Comparison of ENCODE assay signal across 32 cellular contexts in genomic region chr16:57604177-57604576, GRCh38. TPM values are rescaled to one million over a fixed set of nuclear protein-coding genes. Genes with fewer than 3 reads are reported as not detected.
DNase-seq lines count a peak whose midpoint lies in the region; ATAC-seq, FAIRE-seq and TF ChIP-seq lines count a peak whose summit lies in the region.
"Had no signal": no experiment of that assay in that cellular context is flagged by ENCODE, and none has a peak within 500 bp of the region (broad histone marks: within the 10 kb centered on the region; RNA-seq: fewer than 3 reads in every experiment).

No MANE protein-coding gene starts in this region.

- peaks cover 7% of the 10 kb centered on the region for H3K36me3 Mint-ChIP-seq in natural killer cell
- H3K36me3 Mint-ChIP-seq: CD14-positive monocyte had no signal

- CTCF ChIA-PET in HepG2 (lab: Yijun Ruan, JAX; ENCODE audit: low intra/inter-chr PET ratio, low total read pairs), result no interaction called here

- POLR2A ChIA-PET in HepG2 (lab: Yijun Ruan, JAX), result no interaction called here

- H3K27ac ChIP-seq in HepG2 (ENCODE audit: extremely low read length, insufficient read depth, low read length) (no peak overlapping the region), right lobe of liver (no peak overlapping the region)
- H3K27ac ChIP-seq: 22Rv1, breast epithelium, neutrophil, tibial nerve had no signal

- H3K4me3 ChIP-seq in HepG2 (replicated peaks in 1 of 3; ENCODE audit: insufficient read depth in 1 of 3, low read depth in 2 of 3, low read length in 3 of 3), result no peak overlapping the region
- no peak overlapping the region for H3K4me3 ChIP-seq in right lobe of liver
- H3K4me3 ChIP-seq: breast epithelium, tibial nerve had no signal

- no TSS peak for BruUV-seq in HepG2 (replicated peaks; lab: Mats Ljungman, UMichigan)

- no peak overlapping the region for H3K4me2 ChIP-seq in HepG2 (ENCODE audit: low read depth, low read length)
- H3K4me2 ChIP-seq: SK-N-SH had no signal

- no peak for FAIRE-seq in HepG2 (lab: Jason Lieb, UNC)
- FAIRE-seq: D721Med, keratinocyte, TTC549 had no signal

- intact Hi-C loops in HepG2 (cut with micrococcal nuclease; ENCODE audit: unreplicated experiment) (no loop called here), right lobe of liver (cut with DNase I) (loop anchor here in 1 of 2 donors (5.0 kb wide), 1 partner anchor 118 kb away; no protein-coding TSS in a partner anchor), natural killer cell (cut with micrococcal nuclease) (no loop called here)

- in situ Hi-C loops in HepG2 (cut with HindIII; ENCODE audit: extremely low pct_ligation_motif_present, low pct_unique_long_range_greater_than_20kb), result loop anchor here (5.0 kb wide), 2 partner anchors 43 to 123 kb away; no protein-coding TSS in a partner anchor

- H3K36me3 ChIP-seq in HepG2 (replicated peaks in 1 of 2; ENCODE audit: control insufficient read depth in 1 of 2, insufficient read depth in 2 of 2, low read length in 2 of 2) (no peaks in the 10 kb centered on the region), right lobe of liver (no peaks in the 10 kb centered on the region)
- H3K36me3 ChIP-seq: breast epithelium, neutrophil, tibial nerve had no signal

- H3K9me3 Mint-ChIP-seq in natural killer cell, result no peaks in the 10 kb centered on the region
- H3K9me3 Mint-ChIP-seq: activated naive CD8-positive, alpha-beta T cell treated with anti-CD3 and anti-CD28 coated beads for 36 hours had no signal

- TF ChIP-seq RAD21 in HepG2 (CRISPR knock-in tag; IDR thresholded peaks at IDR 0.05), result no peak

- H3K27me3 Mint-ChIP-seq in natural killer cell (ENCODE audit: low read depth in 2 of 2), result no peaks in the 10 kb centered on the region
- H3K27me3 Mint-ChIP-seq: activated naive CD8-positive, alpha-beta T cell treated with anti-CD3 and anti-CD28 coated beads for 36 hours; T-helper 17 cell had no signal

- peak overlapping the region; percentile 80 to 94 for H3K27ac Mint-ChIP-seq in natural killer cell

- no peaks in the 10 kb centered on the region for H3K27me3 ChIP-seq in HepG2 (ENCODE audit: control insufficient read depth in 1 of 2, insufficient read depth in 2 of 2, low read length in 2 of 2)
- no peaks in the 10 kb centered on the region for H3K27me3 ChIP-seq in right lobe of liver
- H3K27me3 ChIP-seq: breast epithelium, neutrophil had no signal

- TF ChIP-seq EP300 in HepG2 (IDR thresholded peaks at IDR 0.05; ENCODE audit: low read depth in 2 of 2, low read length in 2 of 2) (no peak), HepG2 (CRISPR knock-in tag; IDR thresholded peaks at IDR 0.05; ENCODE audit: borderline replicate concordance) (no peak)

- H3K4me3 Mint-ChIP-seq in natural killer cell, result peak overlapping the region; percentile 82
- H3K4me3 Mint-ChIP-seq: activated naive CD8-positive, alpha-beta T cell treated with anti-CD3 and anti-CD28 coated beads for 36 hours; T-helper 17 cell had no signal

- ATAC-seq in HepG2 (no peak), right lobe of liver (no peak), natural killer cell (no peak)
- ATAC-seq: left ventricle myocardium superior, PC-3, sciatic nerve, T-helper 17 cell had no signal

- H3K79me2 ChIP-seq in HepG2 (ENCODE audit: insufficient read depth, low read length), result no peaks in the 10 kb centered on the region

- H2AFZ ChIP-seq in HepG2 (ENCODE audit: low read length), result no peak overlapping the region

- no peaks in the 10 kb centered on the region for H4K20me1 ChIP-seq in HepG2 (ENCODE audit: insufficient read depth, low read length)

- H3K4me1 ChIP-seq in HepG2 (ENCODE audit: insufficient read depth, low read length) (peaks cover 49% of the 10 kb centered on the region), right lobe of liver (peaks cover 0 to 22% (median 5%) of the 10 kb centered on the region in 4 donors)
- H3K4me1 ChIP-seq: breast epithelium had no signal

- DNase-seq in DMS53 (lab: John Stamatoyannopoulos, UW), result peak; percentile 29
- no peak for DNase-seq in DMS53 treated with DMSO at 0.1 percent for 48 hours (lab: John Stamatoyannopoulos, UW; ENCODE audit: unreplicated experiment)
- no peak for DNase-seq in HepG2 (ENCODE audit: low spot score)
- DNase-seq in right lobe of liver, result no peak
- peak; percentile 14 for DNase-seq in natural killer cell
- DNase-seq in HK-2 (ENCODE audit: unreplicated experiment), result no peak
- DNase-seq in epidermal melanocyte (ENCODE audit: insufficient read length, low spot score), result no peak
- no peak for DNase-seq in iPS-NIHi7 (ENCODE audit: extremely low spot score)
- DNase-seq: activated CD4-positive, alpha-beta T cell treated with anti-CD3 and anti-CD28 coated beads, Interleukin-2, amount 50 U/mL, for 4 hours; activated CD4-positive, CD25-positive, alpha-beta regulatory T cell; activated naive CD8-positive, alpha-beta T cell treated with anti-CD3 and anti-CD28 coated beads for 36 hours; anterior cingulate cortex; IMR-90; left ventricle myocardium superior; mesendoderm; NCI-H146; NCI-H345; NCI-H69; PC-3; SK-N-SH; stimulated activated CD4-positive, alpha-beta T cell treated with anti-CD3 and anti-CD28 coated beads, Interleukin-12 subunit alpha, Interleukin-12 subunit beta, amount 100 ng/mL, for 4 hours; stimulated activated CD4-positive, alpha-beta T cell treated with anti-CD3 and anti-CD28 coated beads, Interleukin-2, amount 100 ng/mL, for 48 hours; T-helper 17 cell had no signal

- no peak for TF ChIP-seq CTCF in HepG2 (CRISPR knock-in tag; IDR thresholded peaks at IDR 0.05)
- TF ChIP-seq CTCF in right lobe of liver (IDR thresholded peaks at IDR 0.05), result no peak
- TF ChIP-seq CTCF in natural killer cell (IDR thresholded peaks at IDR 0.05), result no peak

- H3K9me3 ChIP-seq in HepG2 (ENCODE audit: low read length) (no peaks in the 10 kb centered on the region), right lobe of liver (no peaks in the 10 kb centered on the region)
- H3K9me3 ChIP-seq: breast epithelium, neutrophil, SK-N-SH, tibial nerve had no signal

- no peak overlapping the region for H3K9ac ChIP-seq in HepG2 (ENCODE audit: insufficient read depth, low read depth, low read length)
- H3K9ac ChIP-seq: SK-N-SH had no signal

- no peak for TF ChIP-seq POLR2A in HepG2 (IDR thresholded peaks at IDR 0.05; ENCODE audit: insufficient read depth in 1 of 2, low read depth in 2 of 2, low read length in 2 of 2)
- TF ChIP-seq POLR2A in right lobe of liver (IDR thresholded peaks at IDR 0.05), result no peak

- 96% methylated on average over 7 of the region's 7 CpGs for WGBS in HepG2 (ENCODE audit: low lambda C conversion rate)
- WGBS in right lobe of liver (ENCODE audit: insufficient coverage, low coverage, low lambda C conversion rate, missing lambda C conversion rate), result 85% methylated on average over 5 of the region's 7 CpGs

- H3K4me1 Mint-ChIP-seq in natural killer cell, result peaks cover 76 to 84% of the 10 kb centered on the region in 2 donors

TF ChIP-seq in HepG2, 621 proteins besides CTCF, POLR2A, EP300 and RAD21 (continues in another document):
- TF ChIP-seq ZNF770 (CRISPR knock-in tag; IDR thresholded peaks at IDR 0.05), result peak; percentile 76

RNA-seq across cellular contexts. Expression of gene ADGRG1, which starts 24.3 kb away (rescaled TPM):
- 2.8 and 5.9 TPM in 2 replicates for total RNA-seq in HepG2 (2016; rRNA removed; fragmentation: Illumina TruSeq; extraction: Trizol)
- total RNA-seq in HepG2 (2016; cell fraction: cytosol; rRNA removed; fragmentation: Illumina TruSeq; extraction: Trizol; ENCODE audit: low read depth), result 1.1 and 2.0 TPM in 2 replicates
- total RNA-seq in HepG2 (2016; cell fraction: insoluble cytoplasmic fraction; rRNA removed; fragmentation: Illumina TruSeq; extraction: Trizol), result 2.8 and 5.0 TPM in 2 replicates
- 3.1 and 3.2 TPM in 2 replicates for total RNA-seq in HepG2 (2016; cell fraction: membrane; rRNA removed; fragmentation: Illumina TruSeq; extraction: Trizol)
- 7.2 and 8.0 TPM in 2 replicates for total RNA-seq in HepG2 (2016; cell fraction: nucleus; rRNA removed; fragmentation: Illumina TruSeq; extraction: Trizol)
- 2.7 and 3.3 TPM in 2 replicates for polyA plus RNA-seq in HepG2 (2011; rRNA removed)
- polyA plus RNA-seq in HepG2 (2011; cell fraction: cytosol; rRNA removed), result 1.8 and 2.1 TPM in 2 replicates
- polyA plus RNA-seq in HepG2 (2011; cell fraction: nucleus; rRNA removed), result 5.0 and 7.4 TPM in 2 replicates
- 2.3 and 3.3 TPM in 2 replicates for polyA plus RNA-seq in HepG2 (2012)
- 0.83 and 1.3 TPM in 2 replicates for polyA plus RNA-seq in HepG2 (2016; cell fraction: cytosol; fragmentation: Illumina TruSeq; extraction: Trizol; ENCODE audit: low read depth)
- 2.4 and 5.1 TPM in 2 replicates for polyA plus RNA-seq in HepG2 (2016; cell fraction: insoluble cytoplasmic fraction; fragmentation: Illumina TruSeq; extraction: Trizol; ENCODE audit: low read depth)
- 2.8 and 3.2 TPM in 2 replicates for polyA plus RNA-seq in HepG2 (2016; cell fraction: membrane; fragmentation: Illumina TruSeq; extraction: Trizol; ENCODE audit: low read depth)
- polyA plus RNA-seq in HepG2 (2016; cell fraction: nucleus; fragmentation: Illumina TruSeq; extraction: Trizol; ENCODE audit: insufficient read depth, low read depth), result 14.1 and 15.0 TPM in 2 replicates
- polyA minus RNA-seq in HepG2 (2011; rRNA and poly(A)+ RNA removed; ENCODE audit: low replicate concordance), result 4.0 and 29.5 TPM in 2 replicates
- polyA minus RNA-seq in HepG2 (2011; cell fraction: cytosol; rRNA and poly(A)+ RNA removed), result 1.8 and 1.9 TPM in 2 replicates
- polyA minus RNA-seq in HepG2 (2011; cell fraction: nucleus; rRNA and poly(A)+ RNA removed), result 2.4 and 2.8 TPM in 2 replicates
- total RNA-seq in right lobe of liver, result 1 to 10 TPM; 1.8 to 4.2 (median 3.4) TPM
- 100 to 1,000 TPM; 830 to 949 (median 858) TPM for total RNA-seq in natural killer cell

Comparison
In these comparisons a context has a peak if more than half of its experiments do, and no peak if none do; other contexts are left out.
1. DNase-seq: peak in DMS53 (single experiment) and natural killer cell (single experiment); none in DMS53 treated with DMSO at 0.1 percent for 48 hours (single experiment), HepG2 (single experiment), right lobe of liver (0 of 3), HK-2 (single experiment), epidermal melanocyte (single experiment) and iPS-NIHi7 (single experiment).
2. RNA of gene ADGRG1, which starts 24.3 kb away (total RNA-seq): 830 to 949 TPM in natural killer cell; 1.1 to 8.0 TPM in HepG2 and 1.8 to 4.2 TPM in right lobe of liver; every median in the first group is over 10 times any median in the second.